Comparison of ENCODE assay signal across 15 cellular contexts in the genomic region with DNA sequence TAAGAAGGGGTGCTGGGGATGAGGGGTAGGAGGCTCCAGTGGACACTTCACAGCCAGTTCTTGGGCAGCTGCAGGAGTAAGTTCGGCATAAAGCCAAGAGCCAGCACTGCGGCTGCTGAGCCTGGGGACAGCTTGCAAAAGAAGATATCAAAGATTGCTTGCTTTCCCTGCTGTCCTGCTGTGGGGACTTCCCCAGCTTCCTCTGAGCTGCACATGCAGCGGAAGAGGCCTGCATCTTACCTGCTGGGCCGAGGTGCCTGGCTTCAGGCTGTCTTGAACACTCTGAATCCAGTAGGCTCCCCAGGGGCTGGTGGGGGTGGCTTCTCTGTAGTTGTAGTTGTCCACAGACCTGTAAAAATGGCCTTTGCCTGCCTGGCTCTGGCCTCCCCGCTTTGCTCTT. TPM values are rescaled to one million over a fixed set of nuclear protein-coding genes. Genes with fewer than 3 reads are reported as not detected.
DNase-seq lines count a peak whose midpoint lies in the region; ATAC-seq and TF ChIP-seq lines count a peak whose summit lies in the region.
"Had no signal": no experiment of that assay in that cellular context is flagged by ENCODE, and none has a peak within 500 bp of the region (broad histone marks: within the 10 kb centered on the region; RNA-seq: fewer than 3 reads in every experiment).

No MANE protein-coding gene starts in this region.

- peak; percentile 20 for ATAC-seq in left lobe of liver

- H3K27me3 ChIP-seq in BE2C (no peaks in the 10 kb centered on the region), esophagus muscularis mucosa (peaks cover 0 to 47% (median 8%) of the 10 kb centered on the region in 4 donors), thyroid gland (no peaks in the 10 kb centered on the region)

- H3K4me3 ChIP-seq in BE2C (ENCODE audit: low read depth, low read length) (peak overlapping the region; percentile 99), esophagus muscularis mucosa (no peak overlapping the region), thyroid gland (replicated peaks in 1 of 3) (no peak overlapping the region)

- DNase-seq in BE2C, result peak; percentile 53
- peak; percentile 51 for DNase-seq in GM20000 (ENCODE audit: low spot score)
- DNase-seq in RPMI8226, result peak; percentile 38
- no peak for DNase-seq in left lobe of liver (ENCODE audit: low spot score)
- DNase-seq in kidney tubule cell (ENCODE audit: low spot score), result no peak
- no peak for DNase-seq in esophagus muscularis mucosa (ENCODE audit: extremely low spot score)
- DNase-seq in thyroid gland, result no peak
- DNase-seq in SHP77 (lab: John Stamatoyannopoulos, UW), result no peak
- DNase-seq: activated CD8-positive, alpha-beta memory T cell treated with anti-CD3 and anti-CD28 coated beads for 24 hours; activated gamma-delta T cell treated with Interleukin-2 at 50 U/mL for 16 hours; dermis blood vessel endothelial cell; DMS153; NCI-H2171; stimulated activated naive CD8-positive, alpha-beta T cell treated with anti-CD3 and anti-CD28 coated beads, Interleukin-15, amount 100 ng/mL, for 72 hours had no signal

- H3K27ac ChIP-seq in esophagus muscularis mucosa (replicated peaks in 1 of 4), result no peak overlapping the region
- H3K27ac ChIP-seq in thyroid gland, result no peak overlapping the region
- H3K27ac ChIP-seq: neutrophil had no signal

- H3K36me3 ChIP-seq in BE2C (peaks cover 62% of the 10 kb centered on the region), esophagus muscularis mucosa (no peaks in the 10 kb centered on the region), thyroid gland (no peaks in the 10 kb centered on the region)
- H3K36me3 ChIP-seq: neutrophil had no signal

- H3K9me3 ChIP-seq in BE2C (no peaks in the 10 kb centered on the region), esophagus muscularis mucosa (no peaks in the 10 kb centered on the region), thyroid gland (no peaks in the 10 kb centered on the region)
- H3K9me3 ChIP-seq: neutrophil had no signal

- peaks cover 34% of the 10 kb centered on the region for H3K4me1 ChIP-seq in BE2C
- H3K4me1 ChIP-seq in esophagus muscularis mucosa, result peaks cover 0 to 11% (median 9%) of the 10 kb centered on the region in 4 donors
- peaks cover 0 to 6% of the 10 kb centered on the region in 2 donors for H3K4me1 ChIP-seq in thyroid gland

- TF ChIP-seq EP300 in esophagus muscularis mucosa (IDR thresholded peaks at IDR 0.05), result no peak

- intact Hi-C loops in esophagus muscularis mucosa (cut with DNase I) (no loop called here), thyroid gland (cut with DNase I) (no loop called here)

- TF ChIP-seq CTCF in BE2C (IDR thresholded peaks at IDR 0.05; ENCODE audit: low read depth, low read length) (no peak), GM20000 (IDR thresholded peaks at IDR 0.05; ENCODE audit: extremely low read depth, missing control alignments) (no peak), esophagus muscularis mucosa (IDR thresholded peaks at IDR 0.05) (no peak), thyroid gland (IDR thresholded peaks at IDR 0.05) (no peak)

- no peak for TF ChIP-seq POLR2A in esophagus muscularis mucosa (IDR thresholded peaks at IDR 0.05; ENCODE audit: low read depth)
- TF ChIP-seq POLR2A in thyroid gland (IDR thresholded peaks at IDR 0.05), result no peak

- 64% methylated on average over 3 of the region's 5 CpGs for WGBS in esophagus muscularis mucosa
- WGBS in thyroid gland, 2 donors, result 47 to 67% methylated on average over 1 to 5 of the region's 5 CpGs

RNA-seq across cellular contexts. Expression of a gene that starts 1.3 kb away (rescaled TPM):
- 6,216 TPM for polyA plus RNA-seq in BE2C (2012; ENCODE audit: insufficient read depth, insufficient read length, low read depth)
- total RNA-seq in left lobe of liver, result 0.20 TPM
- total RNA-seq in esophagus muscularis mucosa, result 1 to 10 TPM; 1.2 to 2.5 (median 1.3) TPM
- 1 to 10 TPM in 2 of 4 donors, under 1 TPM in 2; 0.54 to 9.6 (median 1.5) TPM for total RNA-seq in thyroid gland

Comparison
In these comparisons a context has a peak if more than half of its experiments do, and no peak if none do; other contexts are left out.
1. DNase-seq: peak in BE2C (single experiment), GM20000 (single experiment) and RPMI8226 (single experiment); none in left lobe of liver (single experiment), kidney tubule cell (single experiment), esophagus muscularis mucosa (single experiment), thyroid gland (0 of 2) and SHP77 (0 of 2).